13 cellular contexts compared by ENCODE assay signal in the genomic region with DNA sequence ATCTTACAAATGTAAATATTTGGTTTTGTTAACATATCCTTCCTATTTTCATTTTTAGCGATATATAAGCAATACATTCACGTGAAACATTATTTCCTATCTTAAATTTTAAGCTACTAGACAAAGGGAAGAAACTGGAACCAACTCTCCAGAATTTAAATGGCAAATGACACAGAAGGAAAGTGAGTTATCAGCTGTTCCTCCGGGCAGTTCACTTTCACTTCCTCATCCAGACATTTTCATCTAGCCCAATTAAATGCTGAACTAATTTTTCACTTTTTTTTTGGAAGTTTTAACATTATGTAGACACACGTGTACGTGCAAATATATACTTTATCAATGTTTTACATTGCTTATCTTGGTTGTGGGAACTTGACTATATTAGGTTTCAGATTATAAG. TPM values are rescaled to one million over a fixed set of nuclear protein-coding genes. Genes with fewer than 3 reads are reported as not detected.
DNase-seq lines count a peak whose midpoint lies in the region; ATAC-seq and TF ChIP-seq lines count a peak whose summit lies in the region.
"Had no signal": no experiment of that assay in that cellular context is flagged by ENCODE, and none has a peak within 500 bp of the region (broad histone marks: within the 10 kb centered on the region; RNA-seq: fewer than 3 reads in every experiment).

No MANE protein-coding gene starts in this region.

- no peak for TF ChIP-seq CTCF in vagina (IDR thresholded peaks at IDR 0.05)

- TF ChIP-seq POLR2A in vagina (IDR thresholded peaks at IDR 0.05), result no peak

- H3K4me1 ChIP-seq in vagina, result no peaks in the 10 kb centered on the region
- H3K4me1 ChIP-seq: gastrocnemius medialis had no signal

- ATAC-seq in GM19397 (IDR thresholded peaks at IDR 0.05; ENCODE audit: unreplicated experiment) (peak; percentile 86), HG02973 (IDR thresholded peaks at IDR 0.05; ENCODE audit: unreplicated experiment) (peak; percentile 87)
- ATAC-seq: activated T-cell treated with anti-CD3 and anti-CD28 coated beads, Interleukin-2, amount 50 U/mL, for 72 hours; gastrocnemius medialis; stimulated activated naive CD8-positive, alpha-beta T cell treated with anti-CD3 and anti-CD28 coated beads, Interleukin-15, Interleukin-2, amounts not matched to agents 100 U/mL and 50 U/mL, for 24 hours had no signal

- no peaks in the 10 kb centered on the region for H3K36me3 ChIP-seq in vagina
- H3K36me3 ChIP-seq: gastrocnemius medialis had no signal

- intact Hi-C loops in vagina (cut with DNase I), result no loop called here

- no peaks in the 10 kb centered on the region for H3K27me3 ChIP-seq in vagina
- H3K27me3 ChIP-seq: gastrocnemius medialis had no signal

- H3K4me3 ChIP-seq in vagina, result no peak overlapping the region
- H3K4me3 ChIP-seq: gastrocnemius medialis, skin epidermis had no signal

- DNase-seq in CD1c-positive myeloid dendritic cell (ENCODE audit: extremely low spot score) (peak; percentile 83), NOMO-1 (lab: John Stamatoyannopoulos, UW; ENCODE audit: unreplicated experiment in 2 of 2) (peak; percentile 36 to 85), NCI-H446 (lab: John Stamatoyannopoulos, UW) (no peak), GDM1 (lab: John Stamatoyannopoulos, UW) (no peak), vagina (ENCODE audit: extremely low spot score in 2 of 2) (no peak), H4 (ENCODE audit: low spot score) (no peak)
- DNase-seq: activated T-cell treated with anti-CD3 and anti-CD28 coated beads, Interleukin-2, amount 50 U/mL, for 72 hours; gastrocnemius medialis; NCI-H2227 treated with DMSO at 0.1 percent for 48 hours; stimulated activated naive CD8-positive, alpha-beta T cell treated with anti-CD3 and anti-CD28 coated beads, Interleukin-15, Interleukin-2, amounts not matched to agents 100 U/mL and 50 U/mL, for 24 hours had no signal

- H3K27ac ChIP-seq in vagina, result no peak overlapping the region
- H3K27ac ChIP-seq: gastrocnemius medialis, skin epidermis had no signal

- no peaks in the 10 kb centered on the region for H3K9me3 ChIP-seq in vagina
- H3K9me3 ChIP-seq: gastrocnemius medialis had no signal

RNA-seq across cellular contexts. Expression of a gene that starts 58.6 kb away (rescaled TPM):
- total RNA-seq in vagina, result not detected
- 0.04 and 0.10 TPM in 2 replicates for total RNA-seq in H4 (2014; rRNA removed; shearing (Covaris generic))
- total RNA-seq: activated T-cell treated with anti-CD3 and anti-CD28 coated beads, Interleukin-2, amount 50 U/mL, for 72 hours; gastrocnemius medialis had no signal

Comparison
In these comparisons a context has a peak if more than half of its experiments do, and no peak if none do; other contexts are left out.
1. DNase-seq: peak in CD1c-positive myeloid dendritic cell (single experiment) and NOMO-1 (2 of 2); none in NCI-H446 (0 of 2), GDM1 (single experiment), vagina (0 of 2) and H4 (single experiment).